ENCODE assay signal across 23 cellular contexts in the genomic region with DNA sequence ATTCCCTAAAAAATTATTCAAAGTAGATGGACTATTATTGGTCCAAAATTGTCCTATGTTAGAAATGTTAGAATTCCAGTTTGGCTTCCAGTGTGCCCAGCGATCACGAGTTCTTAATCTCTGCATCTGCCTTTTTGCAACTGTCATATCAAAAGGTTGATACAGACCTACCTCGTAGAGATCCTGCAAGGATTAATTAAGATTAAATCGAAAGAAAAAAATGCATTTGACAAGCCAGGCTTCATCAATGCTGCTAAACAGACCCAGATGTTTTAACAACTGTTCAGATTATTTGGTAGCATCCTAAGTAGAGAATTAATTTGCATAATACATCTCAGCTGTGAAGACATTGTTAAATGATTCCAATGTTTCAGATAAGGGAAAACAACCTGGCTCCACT.
"Had no signal": no experiment of that assay in that cellular context is flagged by ENCODE, and none has a peak within 500 bp of the region (broad histone marks: within the 10 kb centered on the region; RNA-seq: fewer than 3 reads in every experiment).

No MANE protein-coding gene starts in this region.

- H3K4me3 ChIP-seq: colonic mucosa, esophagus muscularis mucosa, gastrocnemius medialis, heart right ventricle, lower lobe of right lung, mucosa of descending colon, psoas muscle, right lobe of liver, testis, tibial nerve, upper lobe of right lung, vagina had no signal

- DNase-seq: colonic mucosa; effector CD4-positive, alpha-beta T cell; gastrocnemius medialis; islet precursor cell; lower lobe of right lung; mesendoderm; naive thymus-derived CD8-positive, alpha-beta T cell; psoas muscle; retina; right lobe of liver; stimulated activated CD4-positive, alpha-beta T cell treated with anti-CD3 and anti-CD28 coated beads, Interleukin-1b, Interleukin-23, amount 100 ng/mL, for 48 hours; stimulated activated CD4-positive, alpha-beta T cell treated with anti-CD3 and anti-CD28 coated beads, Interleukin-4, amount 100 ng/mL, for 4 hours; stimulated activated naive B cell treated with anti-CD40 and anti-IgM and Interleukin-4, amounts not matched to agents 10 μg/mL and 1 μg/mL and 100 μg/mL, for 72 hours; stimulated activated naive CD8-positive, alpha-beta T cell treated with anti-CD3 and anti-CD28 coated beads, Interleukin-15, amount 100 ng/mL, for 72 hours; testis; upper lobe of right lung had no signal

- H3K4me1 ChIP-seq: colonic mucosa, esophagus muscularis mucosa, gastrocnemius medialis, psoas muscle, right lobe of liver, testis, upper lobe of right lung had no signal

- H3K27me3 ChIP-seq: colonic mucosa, esophagus muscularis mucosa, gastrocnemius medialis, heart right ventricle, neutrophil, right lobe of liver, testis, tibial nerve, upper lobe of right lung, vagina had no signal

- H3K9me3 ChIP-seq: colonic mucosa, esophagus muscularis mucosa, gastrocnemius medialis, heart right ventricle, lower lobe of right lung, mucosa of descending colon, neutrophil, psoas muscle, right lobe of liver, testis, tibial nerve, upper lobe of right lung, vagina had no signal

- H3K27ac ChIP-seq: colonic mucosa, esophagus muscularis mucosa, gastrocnemius medialis, lower lobe of right lung, neutrophil, psoas muscle, right lobe of liver, testis, tibial nerve, upper lobe of right lung, vagina had no signal

- ATAC-seq: gastrocnemius medialis; left lobe of liver; lower lobe of right lung; naive thymus-derived CD8-positive, alpha-beta T cell; psoas muscle; right lobe of liver; stimulated activated naive B cell treated with anti-CD40 and anti-IgM and Interleukin-4, amounts not matched to agents 10 μg/mL and 1 μg/mL and 100 μg/mL, for 72 hours; stimulated activated naive CD8-positive, alpha-beta T cell treated with anti-CD3 and anti-CD28 coated beads, Interleukin-15, amount 100 ng/mL, for 72 hours; upper lobe of right lung had no signal

- H3K36me3 ChIP-seq: colonic mucosa, esophagus muscularis mucosa, gastrocnemius medialis, heart right ventricle, lower lobe of right lung, neutrophil, right lobe of liver, tibial nerve, upper lobe of right lung, vagina had no signal
